22 cellular contexts compared by ENCODE assay signal in genomic region chr3:4884901-4885300, GRCh38.
DNase-seq lines count a peak whose midpoint lies in the region; ATAC-seq and TF ChIP-seq lines count a peak whose summit lies in the region.
"Had no signal": no experiment of that assay in that cellular context is flagged by ENCODE, and none has a peak within 500 bp of the region (broad histone marks: within the 10 kb centered on the region; RNA-seq: fewer than 3 reads in every experiment).

No MANE protein-coding gene starts in this region.

- 51 to 57% methylated on average over 3 of the region's 3 CpGs for WGBS in body of pancreas, 2 donors
- WGBS in right cardiac atrium = 75% methylated on average over 3 of the region's 3 CpGs

- H3K27ac ChIP-seq in Panc1 (ENCODE audit: low read length) (peak overlapping the region; percentile 52; the same call in 1 of the 2 replicates), body of pancreas (peak overlapping the region in 3 of 4 donors; percentile 11 to 25 (median 13)), right cardiac atrium (ENCODE audit: low read length) (no peak overlapping the region)
- H3K27ac ChIP-seq: HL-60, RWPE1, SK-N-MC had no signal

- in situ Hi-C loops in Panc1 (cut with HindIII; ENCODE audit: low pct_unique_long_range_greater_than_20kb, low sequenced_read_pairs) = no loop called here

- peak overlapping the region; percentile 5 for H2AFZ ChIP-seq in neuron (ENCODE audit: low read depth, low read length)
- H2AFZ ChIP-seq: GM23338 had no signal

- intact Hi-C loops in Panc1 (cut with micrococcal nuclease; ENCODE audit: unreplicated experiment) = no loop called here
- intact Hi-C loops in body of pancreas (cut with DNase I) = no loop called here
- intact Hi-C loops in right cardiac atrium (cut with DNase I) = no loop called here

- H3K4me1 ChIP-seq in Panc1 (ENCODE audit: control insufficient read depth, insufficient read depth, low read length) = peaks cover 4% of the 10 kb centered on the region
- H3K4me1 ChIP-seq in body of pancreas = peaks cover 14% of the 10 kb centered on the region
- peaks cover 12% of the 10 kb centered on the region for H3K4me1 ChIP-seq in neuron (ENCODE audit: insufficient read depth, low read length)
- H3K4me1 ChIP-seq in right cardiac atrium (ENCODE audit: control insufficient read depth, insufficient read depth, low read length) = no peaks in the 10 kb centered on the region
- H3K4me1 ChIP-seq: Caco-2 had no signal

- CTCF ChIA-PET in Panc1 (lab: Charles Lee) = interaction anchor here (0.7 kb wide), 1 partner anchor 104 kb away, joined by 3 read pairs; no protein-coding TSS in a partner anchor

- no peak for TF ChIP-seq CTCF in Panc1 (IDR thresholded peaks at IDR 0.05)
- no peak for TF ChIP-seq CTCF in body of pancreas (IDR thresholded peaks at IDR 0.05)

- H3K27me3 ChIP-seq in Panc1 (ENCODE audit: control insufficient read depth, insufficient read depth, low read length) = no peaks in the 10 kb centered on the region
- no peaks in the 10 kb centered on the region for H3K27me3 ChIP-seq in body of pancreas
- no peaks in the 10 kb centered on the region for H3K27me3 ChIP-seq in neuron (ENCODE audit: insufficient read depth, low read length)
- no peaks in the 10 kb centered on the region for H3K27me3 ChIP-seq in right cardiac atrium (ENCODE audit: control insufficient read depth, insufficient read depth)

- no TSS peak for BruUV-seq in Panc1 (replicated peaks; lab: Mats Ljungman, UMichigan)

- no peak for DNase-seq in Panc1 (ENCODE audit: low read depth, low spot score)
- no peak for DNase-seq in body of pancreas
- no peak for DNase-seq in NCI-H524 (lab: John Stamatoyannopoulos, UW)
- DNase-seq in islet precursor cell = no peak
- no peak for DNase-seq in right cardiac atrium
- DNase-seq: Caco-2; CD8-positive, alpha-beta T cell; HFFc6; NCI-H1092 treated with DMSO at 0.1 percent for 48 hours; NCI-H1436; NCI-H2029; NCI-H446; NCI-H526; NCI-H82; SHP77 had no signal

- H3K9me3 ChIP-seq in Panc1 (ENCODE audit: control insufficient read depth, insufficient read depth, low read depth, low read length) = no peaks in the 10 kb centered on the region
- no peaks in the 10 kb centered on the region for H3K9me3 ChIP-seq in body of pancreas
- no peaks in the 10 kb centered on the region for H3K9me3 ChIP-seq in neuron (ENCODE audit: low read length)
- no peaks in the 10 kb centered on the region for H3K9me3 ChIP-seq in right cardiac atrium (ENCODE audit: control insufficient read depth, low read length)
- H3K9me3 ChIP-seq: HAP-1 had no signal

- no peak for ATAC-seq in Panc1
- ATAC-seq in body of pancreas = peak; percentile 27
- ATAC-seq in right cardiac atrium = no peak
- ATAC-seq in HG02840 (IDR thresholded peaks at IDR 0.05; ENCODE audit: low FRiP score, unreplicated experiment) = no peak
- ATAC-seq: CD8-positive, alpha-beta T cell; GM23338 had no signal

- POLR2A ChIA-PET in Panc1 (lab: Charles Lee) = no interaction called here

- no peak for TF ChIP-seq POLR2A in body of pancreas (IDR thresholded peaks at IDR 0.05)

- H3K36me3 ChIP-seq in Panc1 (ENCODE audit: control insufficient read depth, insufficient read depth, low read length) = no peaks in the 10 kb centered on the region
- H3K36me3 ChIP-seq in body of pancreas (replicated peaks in 1 of 2; ENCODE audit: insufficient read depth in 1 of 2, low read depth in 2 of 2) = no peaks in the 10 kb centered on the region
- no peaks in the 10 kb centered on the region for H3K36me3 ChIP-seq in neuron (ENCODE audit: insufficient read depth, low read length)
- H3K36me3 ChIP-seq: HAP-1 had no signal

- H3K4me3 ChIP-seq in Panc1 (ENCODE audit: low read depth in 2 of 2, low read length in 2 of 2) (peak overlapping the region in 1 of 2 experiments; percentile 51; a peak in 2 of 4 replicates), body of pancreas (no peak overlapping the region), neuron (ENCODE audit: low read length) (no peak overlapping the region), right cardiac atrium (ENCODE audit: low read length) (no peak overlapping the region)
- H3K4me3 ChIP-seq: GM23338, HAP-1, SK-N-MC had no signal
